Comparison of ENCODE assay signal across 1 cellular context in genomic region chr6:33132121-33132524, GRCh38.
TF ChIP-seq lines count a peak whose summit lies in the region.

No MANE protein-coding gene starts in this region.

TF ChIP-seq in SK-N-SH, 30 proteins besides CTCF, POLR2A, EP300 and RAD21 (continued from another document):
- TF ChIP-seq REST (IDR thresholded peaks at IDR 0.05; ENCODE audit: low read depth, low read length) = no peak
- no peak for TF ChIP-seq NRF1 (IDR thresholded peaks at IDR 0.05; ENCODE audit: low read depth, low read length)
- no peak for TF ChIP-seq EZH2phosphoT487 (IDR thresholded peaks at IDR 0.05; ENCODE audit: borderline replicate concordance, low read depth)
- no peak for TF ChIP-seq POLR2AphosphoS5 (IDR thresholded peaks at IDR 0.05; ENCODE audit: low read depth, low read length)
- no peak for TF ChIP-seq PBX3 (IDR thresholded peaks at IDR 0.05)
- TF ChIP-seq ELF1 (IDR thresholded peaks at IDR 0.05) = no peak
- TF ChIP-seq MEF2A (IDR thresholded peaks at IDR 0.05; ENCODE audit: borderline replicate concordance, low read depth) = no peak
- TF ChIP-seq CHD2 (IDR thresholded peaks at IDR 0.05; ENCODE audit: low read length, partially characterized antibody) = no peak
TF ChIP-seq in SK-N-SH: peak in this region for 0.
